8 cellular contexts compared by ENCODE assay signal in genomic region chr1:107936498-107937481, GRCh38. TPM values are rescaled to one million over a fixed set of nuclear protein-coding genes. Genes with fewer than 3 reads are reported as not detected.
DNase-seq lines count a peak whose midpoint lies in the region; ATAC-seq, FAIRE-seq and TF ChIP-seq lines count a peak whose summit lies in the region.

No MANE protein-coding gene starts in this region.

- peaks cover 32% of the 10 kb centered on the region for H3F3A ChIP-seq in MM.1S (ENCODE audit: insufficient read depth, low read length)

- no peaks in the 10 kb centered on the region for H3K9me3 ChIP-seq in MM.1S (replicated peaks; ENCODE audit: insufficient read depth, low read length)

- H3K4me3 ChIP-seq in MM.1S (ENCODE audit: low read length), result peak overlapping the region; percentile 46; the same call in 1 of the 2 replicates
- no peak overlapping the region for H3K4me3 ChIP-seq in fibroblast of villous mesenchyme (ENCODE audit: low read depth, low read length)
- H3K4me3 ChIP-seq in retinal pigment epithelial cell (ENCODE audit: low read length), result no peak overlapping the region

- H3K27me3 Mint-ChIP-seq in activated CD8-positive, alpha-beta memory T cell treated with anti-CD3 and anti-CD28 coated beads, Interleukin-2, amount 10 ng/mL, durations not matched to agents 7 days and 5 days, result peaks cover 8% of the 10 kb centered on the region

- no peaks in the 10 kb centered on the region for H3K27me3 ChIP-seq in MM.1S (replicated peaks; ENCODE audit: insufficient read depth, low read length)

- CTCF ChIA-PET in activated CD8-positive, alpha-beta memory T cell treated with anti-CD3 and anti-CD28 coated beads, Interleukin-2, amount 10 ng/mL, durations not matched to agents 7 days and 5 days (lab: Charles Lee), result interaction anchor here (0.7 to 1.5 kb wide), 2 partner anchors 27 to 111 kb away, joined by 3 to 6 read pairs; no protein-coding TSS in a partner anchor

- no peak overlapping the region for H3K9ac ChIP-seq in MM.1S (ENCODE audit: low read length)

- H3K4me1 Mint-ChIP-seq in activated CD8-positive, alpha-beta memory T cell treated with anti-CD3 and anti-CD28 coated beads, Interleukin-2, amount 10 ng/mL, durations not matched to agents 7 days and 5 days, result peaks cover 35% of the 10 kb centered on the region

- FAIRE-seq in H54 (lab: Jason Lieb, UNC), result peak; percentile 97

- TF ChIP-seq CTCF in MM.1S (IDR thresholded peaks at IDR 0.05; ENCODE audit: low read length) (no peak), fibroblast of villous mesenchyme (IDR thresholded peaks at IDR 0.05; ENCODE audit: insufficient read depth, low read depth, low read length) (no peak), retinal pigment epithelial cell (conservative IDR thresholded peaks at IDR 0.05; ENCODE audit: low read depth, low read length) (no peak)

- H3K27ac Mint-ChIP-seq in activated CD8-positive, alpha-beta memory T cell treated with anti-CD3 and anti-CD28 coated beads, Interleukin-2, amount 10 ng/mL, durations not matched to agents 7 days and 5 days, result peak overlapping the region; percentile 45

- TF ChIP-seq POLR2A in H54 (IDR thresholded peaks at IDR 0.05; ENCODE audit: low read depth, low read length), result no peak

- peak overlapping the region; percentile 27; the same call in 1 of the 2 replicates for H2AFZ ChIP-seq in MM.1S (ENCODE audit: low read length)

- no peaks in the 10 kb centered on the region for H4K20me1 ChIP-seq in MM.1S (ENCODE audit: insufficient read depth, low read length)

- peak overlapping the region; percentile 35 for H3K4me3 Mint-ChIP-seq in activated CD8-positive, alpha-beta memory T cell treated with anti-CD3 and anti-CD28 coated beads, Interleukin-2, amount 10 ng/mL, durations not matched to agents 7 days and 5 days

- DNase-seq in D341Med (ENCODE audit: low spot score) (peak; percentile 14), H54 (ENCODE audit: insufficient read length, low spot score) (peak; percentile 22), MM.1S (peak; percentile 66), fibroblast of villous mesenchyme (ENCODE audit: low read depth) (peak; percentile 76), retinal pigment epithelial cell (ENCODE audit: low read depth) (peak; percentile 76), NCI-H1694 (lab: John Stamatoyannopoulos, UW) (no peak)
- peak; percentile 78 for DNase-seq in activated CD8-positive, alpha-beta memory T cell treated with anti-CD3 and anti-CD28 coated beads, Interleukin-2, amount 10 ng/mL, durations not matched to agents 7 days and 5 days

- no peaks in the 10 kb centered on the region for H3K9me2 ChIP-seq in MM.1S (replicated peaks; ENCODE audit: insufficient read depth, low read length)

- ATAC-seq in activated CD8-positive, alpha-beta memory T cell treated with anti-CD3 and anti-CD28 coated beads, Interleukin-2, amount 10 ng/mL, durations not matched to agents 7 days and 5 days, result peak; percentile 63
- no peak for ATAC-seq in GM18909 (IDR thresholded peaks at IDR 0.05; ENCODE audit: poor library complexity, unreplicated experiment)

- H3K36me3 ChIP-seq in MM.1S (replicated peaks; ENCODE audit: insufficient read depth, low read length), result no peaks in the 10 kb centered on the region

- no peaks in the 10 kb centered on the region for H3K9me3 Mint-ChIP-seq in activated CD8-positive, alpha-beta memory T cell treated with anti-CD3 and anti-CD28 coated beads, Interleukin-2, amount 10 ng/mL, durations not matched to agents 7 days and 5 days (ENCODE audit: low read depth)

- peak overlapping the region; percentile 55; the same call in 1 of the 2 replicates for H3K27ac ChIP-seq in MM.1S (ENCODE audit: low read length)

- H3K4me2 ChIP-seq in MM.1S (ENCODE audit: low read depth, low read length), result peak overlapping the region; percentile 67

- H3K4me1 ChIP-seq in MM.1S (ENCODE audit: low read length), result peaks cover 27% of the 10 kb centered on the region

- no peaks in the 10 kb centered on the region for H3K79me2 ChIP-seq in MM.1S (ENCODE audit: low read length)

- no peaks in the 10 kb centered on the region for H3K36me3 Mint-ChIP-seq in activated CD8-positive, alpha-beta memory T cell treated with anti-CD3 and anti-CD28 coated beads, Interleukin-2, amount 10 ng/mL, durations not matched to agents 7 days and 5 days

RNA-seq across cellular contexts. Expression of gene VAV3, which starts 28.2 kb away (rescaled TPM):
- total RNA-seq in activated CD8-positive, alpha-beta memory T cell treated with anti-CD3 and anti-CD28 coated beads, Interleukin-2, amount 10 ng/mL, durations not matched to agents 7 days and 5 days, result 1 to 10 TPM; 3.1 to 4.5 TPM
- total RNA-seq in fibroblast of villous mesenchyme, result 0.32 and 0.43 TPM in 2 replicates
